ENCODE assay signal across 23 cellular contexts in genomic region chr5:16870878-16871277, GRCh38.
DNase-seq lines count a peak whose midpoint lies in the region; ATAC-seq, FAIRE-seq and TF ChIP-seq lines count a peak whose summit lies in the region.
"Had no signal": no experiment of that assay in that cellular context is flagged by ENCODE, and none has a peak within 500 bp of the region (broad histone marks: within the 10 kb centered on the region; RNA-seq: fewer than 3 reads in every experiment).

No MANE protein-coding gene starts in this region.

- no peak overlapping the region for H2BK20ac ChIP-seq in IMR-90 (ENCODE audit: low read depth, low read length)

- no peak for TF ChIP-seq POLR2A in A549 (IDR thresholded peaks at IDR 0.05; ENCODE audit: low read length)
- TF ChIP-seq POLR2A in IMR-90 (IDR thresholded peaks at IDR 0.05; ENCODE audit: low read depth, low read length): no peak

- H3K79me1 ChIP-seq in IMR-90 (ENCODE audit: low read depth in 1 of 2, low read length in 2 of 2): peaks cover 13 to 75% of the 10 kb centered on the region in 2 experiments

- H3K4ac ChIP-seq in IMR-90 (ENCODE audit: low read depth, low read length): no peak overlapping the region

- H3K56ac ChIP-seq in IMR-90 (ENCODE audit: extremely low read depth, insufficient read depth, low read length): no peak overlapping the region

- H3K4me3 ChIP-seq in A549: no peak overlapping the region
- H3K4me3 ChIP-seq in IMR-90 (ENCODE audit: insufficient read depth, low read depth, low read length): no peak overlapping the region
- H3K4me3 ChIP-seq in osteoblast (ENCODE audit: insufficient read depth, low read length): no peak overlapping the region
- H3K4me3 ChIP-seq: transverse colon had no signal

- no peak overlapping the region for H2AK9ac ChIP-seq in IMR-90 (replicated peaks; ENCODE audit: low read depth, low read length, poor library complexity)

- H3K4me1 ChIP-seq in A549 (peaks cover 59% of the 10 kb centered on the region), IMR-90 (ENCODE audit: control insufficient read depth, insufficient read depth, low read length) (peaks cover 20% of the 10 kb centered on the region), osteoblast (ENCODE audit: insufficient read depth, low read length) (peaks cover 23% of the 10 kb centered on the region)

- peak overlapping the region; percentile 79 for H3K4me2 ChIP-seq in A549
- H3K4me2 ChIP-seq in IMR-90 (ENCODE audit: low read depth, low read length): no peak overlapping the region
- H3K4me2 ChIP-seq in osteoblast (ENCODE audit: insufficient read depth, low read length): peak overlapping the region; percentile 13

- H3K27me3 Mint-ChIP-seq in endothelial cell (ENCODE audit: unreplicated experiment): peaks cover 6% of the 10 kb centered on the region
- H3K27me3 Mint-ChIP-seq: activated CD4-positive, alpha-beta T cell treated with anti-CD3 and anti-CD28 coated beads, Interleukin-2, amount 10 ng/mL, durations not matched to agents 24 days and 14 days had no signal

- no peak overlapping the region for H4K5ac ChIP-seq in IMR-90 (ENCODE audit: low read depth, low read length)

- no peak for TF ChIP-seq EP300 in A549 (IDR thresholded peaks at IDR 0.05)

- peaks cover 95% of the 10 kb centered on the region for H4K20me1 ChIP-seq in IMR-90 (ENCODE audit: insufficient read depth, low read length)
- H4K20me1 ChIP-seq in osteoblast (ENCODE audit: insufficient read depth, low read length): peaks cover 28% of the 10 kb centered on the region

- H3K27me3 ChIP-seq in IMR-90 (ENCODE audit: control insufficient read depth, insufficient read depth, low read length): no peaks in the 10 kb centered on the region
- no peaks in the 10 kb centered on the region for H3K27me3 ChIP-seq in osteoblast (ENCODE audit: insufficient read depth, low read length)
- H3K27me3 ChIP-seq: transverse colon had no signal

- peaks cover 5% of the 10 kb centered on the region; the same call in 2 of the 3 replicates for H3K9me3 ChIP-seq in A549
- no peaks in the 10 kb centered on the region for H3K9me3 ChIP-seq in IMR-90 (ENCODE audit: control insufficient read depth, insufficient read depth, low read length)
- no peaks in the 10 kb centered on the region for H3K9me3 ChIP-seq in osteoblast (ENCODE audit: low read depth, low read length)
- H3K9me3 ChIP-seq: transverse colon had no signal

- ATAC-seq in A549 (peak; percentile 51 to 79; a peak in 5 of 6 replicates), IMR-90 (ENCODE audit: low read depth) (no peak), HG03175 (IDR thresholded peaks at IDR 0.05; ENCODE audit: unreplicated experiment) (no peak)
- ATAC-seq in stimulated activated naive CD8-positive, alpha-beta T cell treated with anti-CD3 and anti-CD28 coated beads, Interleukin-15, Interleukin-2, amounts not matched to agents 100 U/mL and 50 U/mL, for 24 hours: no peak
- ATAC-seq: stimulated activated effector memory CD8-positive, alpha-beta T cell treated with anti-CD3 and anti-CD28 coated beads, Interleukin-12 subunit alpha, Interleukin-12 subunit beta, amount 100 ng/mL, for 72 hours had no signal

- in situ Hi-C loops in IMR-90 (cut with MboI; ENCODE audit: low sequenced_read_pairs): no loop called here

- WGBS in A549 (ENCODE audit: missing lambda C conversion rate): 39% methylated on average over 1 of the region's 1 CpG
- WGBS in IMR-90 (ENCODE audit: extremely low coverage in 2 of 2, insufficient read length in 1 of 2), 2 experiments: 0% methylated on average over 1 of the region's 1 CpG; no CpG with 5 or more reads in 1 of the 2 experiments

- H3K36me3 ChIP-seq in IMR-90 (ENCODE audit: control insufficient read depth, insufficient read depth, low read length) (peaks cover 13% of the 10 kb centered on the region), osteoblast (ENCODE audit: insufficient read depth, low read length) (peaks cover 11% of the 10 kb centered on the region)
- H3K36me3 ChIP-seq: transverse colon had no signal

- H2BK15ac ChIP-seq in IMR-90 (ENCODE audit: low read depth, low read length): no peak overlapping the region

- H3K4me3 Mint-ChIP-seq in endothelial cell (ENCODE audit: unreplicated experiment): peak overlapping the region; percentile 67
- H3K4me3 Mint-ChIP-seq: activated CD4-positive, alpha-beta T cell treated with anti-CD3 and anti-CD28 coated beads, Interleukin-2, amount 10 ng/mL, durations not matched to agents 24 days and 14 days; H9; stimulated activated effector memory CD8-positive, alpha-beta T cell treated with anti-CD3 and anti-CD28 coated beads, Interleukin-12 subunit alpha, Interleukin-12 subunit beta, amount 100 ng/mL, for 72 hours had no signal

- TF ChIP-seq RAD21 in A549 (conservative IDR thresholded peaks at IDR 0.05 in 1 of 2, IDR thresholded peaks at IDR 0.05 in 1 of 2) (no peak; a peak in 1 of 5 replicates), IMR-90 (IDR thresholded peaks at IDR 0.05; ENCODE audit: low read length) (no peak)

- peaks cover 18% of the 10 kb centered on the region for H3K9me1 ChIP-seq in IMR-90 (ENCODE audit: insufficient read depth, low read length)

- H3K9ac ChIP-seq in IMR-90 (ENCODE audit: low read depth, low read length): no peak overlapping the region

- H4K91ac ChIP-seq in IMR-90 (ENCODE audit: insufficient read depth, low read depth, low read length): no peak overlapping the region

- CTCF ChIA-PET in A549 (lab: Yijun Ruan, JAX): interaction anchor here (1.9 to 2.3 kb wide), 2 partner anchors 15 to 20 kb away, joined by 5 to 15 read pairs; no protein-coding TSS in a partner anchor
- CTCF ChIA-PET in IMR-90 (lab: Yijun Ruan, JAX): no interaction called here

- H3K27ac Mint-ChIP-seq in endothelial cell (ENCODE audit: unreplicated experiment): no peak overlapping the region
- H3K27ac Mint-ChIP-seq: activated CD4-positive, alpha-beta T cell treated with anti-CD3 and anti-CD28 coated beads, Interleukin-2, amount 10 ng/mL, durations not matched to agents 24 days and 14 days; H9; stimulated activated effector memory CD8-positive, alpha-beta T cell treated with anti-CD3 and anti-CD28 coated beads, Interleukin-12 subunit alpha, Interleukin-12 subunit beta, amount 100 ng/mL, for 72 hours had no signal

- no peak overlapping the region for H4K8ac ChIP-seq in IMR-90 (ENCODE audit: low read depth in 2 of 2, low read length in 2 of 2)

- no peak overlapping the region for H2BK5ac ChIP-seq in IMR-90 (ENCODE audit: low read depth, low read length, poor library complexity, severe bottlenecking)

- dilution Hi-C loops in IMR-90 (cut with HindIII; ENCODE audit: low sequenced_read_pairs, unreplicated experiment): no loop called here

- no peak overlapping the region for H3K23ac ChIP-seq in IMR-90 (ENCODE audit: low read depth, low read length)

- peaks cover 13% of the 10 kb centered on the region for H3K9me3 Mint-ChIP-seq in endothelial cell (ENCODE audit: unreplicated experiment)

- FAIRE-seq in A549 (lab: Jason Lieb, UNC): no peak
- FAIRE-seq: GM19239 had no signal

- no peak overlapping the region for H2AK5ac ChIP-seq in IMR-90 (ENCODE audit: low read depth, low read length)

- peaks cover 86% of the 10 kb centered on the region for H3K79me2 ChIP-seq in osteoblast (ENCODE audit: insufficient read depth, low read length)

- DNase-seq in A549 (ENCODE audit: low read depth in 1 of 2, low spot score in 1 of 2): no peak
- DNase-seq in IMR-90: no peak
- no peak for DNase-seq in endothelial cell (ENCODE audit: low spot score)
- no peak for DNase-seq in osteoblast (ENCODE audit: insufficient read length, low spot score, missing footprints)
- DNase-seq in T-helper 9 cell: no peak
- no peak for DNase-seq in stimulated activated naive CD8-positive, alpha-beta T cell treated with anti-CD3 and anti-CD28 coated beads, Interleukin-15, Interleukin-2, amounts not matched to agents 100 U/mL and 50 U/mL, for 24 hours
- no peak for DNase-seq in foreskin melanocyte
- DNase-seq: 8988T; activated CD4-positive, alpha-beta T cell treated with anti-CD3 and anti-CD28 coated beads, Interleukin-2, amount 10 ng/mL, durations not matched to agents 24 days and 14 days; activated effector memory CD4-positive, alpha-beta T cell treated with anti-CD3 and anti-CD28 coated beads, Interleukin-2, amount 50 U/mL, for 16 hours; C1 segment of cervical spinal cord; caudate nucleus; GDM1; H9; KG1; NCI-H2029; NCI-H446 treated with DMSO at 0.1 percent for 48 hours; NK-92 treated with Interleukin-12 subunit alpha and Interleukin-12 subunit beta, amount 100 ng/mL, for 24 hours; nucleus accumbens; transverse colon had no signal

- no TSS peak for BruUV-seq in IMR-90 (replicated peaks; lab: Mats Ljungman, UMichigan)

- no peak overlapping the region for H2BK120ac ChIP-seq in IMR-90 (ENCODE audit: low read depth, low read length)

- POLR2A ChIA-PET in A549 (lab: Yijun Ruan, JAX) (interaction anchor here (1.4 kb wide), 1 partner anchor 66 kb away, joined by 3 read pairs; the partner anchor contains the start of gene MYO10), IMR-90 (lab: Charles Lee; ENCODE audit: unreplicated experiment) (interaction anchor here (0.5 kb wide), 1 partner anchor 249 kb away, joined by 4 read pairs; no protein-coding TSS in a partner anchor)

- H3K18ac ChIP-seq in IMR-90 (ENCODE audit: low read depth, low read length): no peak overlapping the region; the same call in 1 of the 2 replicates

- H3K4me1 Mint-ChIP-seq in endothelial cell (ENCODE audit: unreplicated experiment): peaks cover 29% of the 10 kb centered on the region
- H3K4me1 Mint-ChIP-seq: activated CD4-positive, alpha-beta T cell treated with anti-CD3 and anti-CD28 coated beads, Interleukin-2, amount 10 ng/mL, durations not matched to agents 24 days and 14 days; stimulated activated effector memory CD8-positive, alpha-beta T cell treated with anti-CD3 and anti-CD28 coated beads, Interleukin-12 subunit alpha, Interleukin-12 subunit beta, amount 100 ng/mL, for 72 hours had no signal

- intact Hi-C loops in IMR-90 (cut with micrococcal nuclease): no loop called here

- peaks cover 47% of the 10 kb centered on the region for H3K36me3 Mint-ChIP-seq in endothelial cell (ENCODE audit: low read depth, unreplicated experiment)
- H3K36me3 Mint-ChIP-seq: stimulated activated effector memory CD8-positive, alpha-beta T cell treated with anti-CD3 and anti-CD28 coated beads, Interleukin-12 subunit alpha, Interleukin-12 subunit beta, amount 100 ng/mL, for 72 hours had no signal

- peak overlapping the region; percentile 70 to 83; a peak in 5 of 6 replicates for H3K27ac ChIP-seq in A549
- peak overlapping the region; percentile 48; the same call in 1 of the 2 replicates for H3K27ac ChIP-seq in IMR-90 (ENCODE audit: insufficient read depth, low read length)
- peak overlapping the region; percentile 78 for H3K27ac ChIP-seq in osteoblast (ENCODE audit: low read depth, low read length)

- H2AFZ ChIP-seq in IMR-90 (replicated peaks; ENCODE audit: low read length, poor library complexity): no peak overlapping the region
- H2AFZ ChIP-seq in osteoblast (ENCODE audit: low read length): no peak overlapping the region

- TF ChIP-seq CTCF in A549 (IDR thresholded peaks at IDR 0.05) (no peak), IMR-90 (conservative IDR thresholded peaks at IDR 0.05; ENCODE audit: low read depth, low read length) (0 out of 2 replicates have a peak, but pooled peaks have one; percentile 5), endothelial cell (IDR thresholded peaks at IDR 0.05; ENCODE audit: unreplicated experiment) (no peak), osteoblast (IDR thresholded peaks at IDR 0.05; ENCODE audit: extremely low read depth, low read depth, low read length) (peak; percentile 8)

- no peak overlapping the region for H3K14ac ChIP-seq in IMR-90 (replicated peaks; ENCODE audit: low read depth, low read length)

Comparison
In these comparisons a context has a peak if more than half of its experiments do, and no peak if none do; other contexts are left out.
1. ATAC-seq: peak in A549 (2 of 2); none in IMR-90 (single experiment), stimulated activated naive CD8-positive, alpha-beta T cell treated with anti-CD3 and anti-CD28 coated beads, Interleukin-15, Interleukin-2, amounts not matched to agents 100 U/mL and 50 U/mL, for 24 hours (single experiment) and HG03175 (single experiment).
2. CTCF ChIP-seq: peak in IMR-90 (single experiment) and osteoblast (single experiment); none in A549 (single experiment) and endothelial cell (single experiment).
3. Peak in every context shown above with its lines, with median percentiles within 50 percentile points of each other: H3K27ac ChIP-seq.